Comparison of ENCODE assay signal across 8 cellular contexts in the genomic region with DNA sequence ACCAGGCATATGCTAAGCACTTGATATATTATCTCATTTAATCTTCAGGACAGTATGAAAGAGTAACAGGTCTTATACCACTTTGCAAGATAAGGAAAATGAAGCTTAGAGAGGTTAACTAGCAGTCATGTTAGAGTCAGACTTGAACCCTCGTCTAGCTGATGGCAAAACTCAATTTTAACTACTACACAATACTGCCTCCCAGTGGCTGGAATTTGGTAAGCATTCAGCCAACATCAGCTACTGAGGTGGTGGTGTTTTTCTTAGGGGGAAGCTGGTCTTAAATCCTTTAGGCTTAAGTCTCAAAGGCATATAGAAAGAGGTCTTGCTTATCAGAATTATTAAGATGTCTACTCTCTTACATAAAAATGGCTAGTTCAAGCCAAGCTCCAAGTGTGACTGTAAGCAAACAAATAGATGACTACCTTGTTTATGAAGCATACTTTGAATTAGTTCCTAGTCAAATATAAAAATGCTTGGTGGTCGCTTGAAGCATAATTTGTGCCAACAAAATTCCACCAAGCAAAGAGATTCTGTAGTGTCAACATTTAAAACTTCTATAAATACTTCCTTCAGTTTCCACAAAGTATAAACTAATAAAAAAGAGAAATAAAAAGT.
DNase-seq lines count a peak whose midpoint lies in the region; ATAC-seq and TF ChIP-seq lines count a peak whose summit lies in the region.

No MANE protein-coding gene starts in this region.

- H3F3A ChIP-seq in smooth muscle cell (ENCODE audit: low read depth), result no peaks in the 10 kb centered on the region

- no peak overlapping the region for H3K4me2 ChIP-seq in smooth muscle cell

- H3K27me3 ChIP-seq in HL-60 (ENCODE audit: insufficient read depth, poor library complexity, severe bottlenecking) (no peaks in the 10 kb centered on the region), smooth muscle cell (ENCODE audit: low read depth) (no peaks in the 10 kb centered on the region)

- H3K79me2 ChIP-seq in smooth muscle cell (ENCODE audit: low read depth), result no peaks in the 10 kb centered on the region

- no peaks in the 10 kb centered on the region for H3K36me3 ChIP-seq in smooth muscle cell (ENCODE audit: low read depth)

- H3K4me3 Mint-ChIP-seq in glutamatergic neuron (ENCODE audit: unreplicated experiment), result no peak overlapping the region

- no peaks in the 10 kb centered on the region for H3K9me3 ChIP-seq in smooth muscle cell (replicated peaks; ENCODE audit: low read depth)

- peaks cover 1% of the 10 kb centered on the region for H3K27me3 Mint-ChIP-seq in glutamatergic neuron (ENCODE audit: unreplicated experiment)

- H3K9ac ChIP-seq in smooth muscle cell (ENCODE audit: low read depth), result no peak overlapping the region

- H3K36me3 Mint-ChIP-seq in glutamatergic neuron (ENCODE audit: unreplicated experiment), result no peaks in the 10 kb centered on the region

- no peaks in the 10 kb centered on the region for H3K9me3 Mint-ChIP-seq in glutamatergic neuron (ENCODE audit: unreplicated experiment)

- H3K27ac ChIP-seq in HL-60 (replicated peaks) (no peak overlapping the region), smooth muscle cell (ENCODE audit: low read depth) (no peak overlapping the region)

- H3K4me1 Mint-ChIP-seq in glutamatergic neuron (ENCODE audit: low read depth, unreplicated experiment), result no peaks in the 10 kb centered on the region

- H4K20me1 ChIP-seq in smooth muscle cell (ENCODE audit: low read depth), result no peaks in the 10 kb centered on the region

- no peak overlapping the region for H2AFZ ChIP-seq in smooth muscle cell (ENCODE audit: low read depth)

- H3K4me1 ChIP-seq in smooth muscle cell (ENCODE audit: low read depth), result peaks cover 7% of the 10 kb centered on the region

- ATAC-seq in GM19043 (IDR thresholded peaks at IDR 0.05; ENCODE audit: low read depth, unreplicated experiment), result peak; percentile 77

- WGBS in smooth muscle cell (ENCODE audit: low lambda C conversion rate), result 57% methylated on average over 2 of the region's 2 CpGs

- peak; percentile 55 for TF ChIP-seq CTCF in HL-60 (IDR thresholded peaks at IDR 0.05; ENCODE audit: insufficient read depth, low read length)
- TF ChIP-seq CTCF in glutamatergic neuron (IDR thresholded peaks at IDR 0.05; ENCODE audit: partially characterized antibody, unreplicated experiment), result peak; percentile 89
- TF ChIP-seq CTCF in smooth muscle cell (IDR thresholded peaks at IDR 0.05; ENCODE audit: borderline replicate concordance, insufficient read depth, poor library complexity, severe bottlenecking), result peak; percentile 79

- DNase-seq in COR-L47 (lab: John Stamatoyannopoulos, UW) (peak; percentile 33), HL-60 (ENCODE audit: low read depth in 1 of 2, low spot score in 1 of 2) (peak; percentile 8 to 22), SKM-1 treated with dmso at 0.1 percent for 144 hours (lab: John Stamatoyannopoulos, UW; ENCODE audit: unreplicated experiment) (peak; percentile 41), glutamatergic neuron (peak; percentile 65), smooth muscle cell (lab: John Stamatoyannopoulos, UW; ENCODE audit: unreplicated experiment) (no peak), SHP77 (lab: John Stamatoyannopoulos, UW) (no peak), dedifferentiated amniotic fluid mesenchymal stem cell (ENCODE audit: extremely low spot score) (no peak)

- H3K27ac Mint-ChIP-seq in glutamatergic neuron (ENCODE audit: unreplicated experiment), result no peak overlapping the region

- H3K4me3 ChIP-seq in HL-60 (replicated peaks; ENCODE audit: insufficient read depth, low read length), result no peak overlapping the region
- no peak overlapping the region for H3K4me3 ChIP-seq in smooth muscle cell

Comparison
In these comparisons a context has a peak if more than half of its experiments do, and no peak if none do; other contexts are left out.
1. DNase-seq: peak in COR-L47 (single experiment), HL-60 (2 of 2), SKM-1 treated with dmso at 0.1 percent for 144 hours (single experiment) and glutamatergic neuron (single experiment); none in smooth muscle cell (single experiment), SHP77 (0 of 2) and dedifferentiated amniotic fluid mesenchymal stem cell (single experiment).
2. Peak in every context shown above with its lines, with median percentiles within 50 percentile points of each other: CTCF ChIP-seq.